In genomic region chr1:240956020-240956419, GRCh38 we compare ENCODE assay signal across 1 cellular context.
TF ChIP-seq lines count a peak whose summit lies in the region.

No MANE protein-coding gene starts in this region.

TF ChIP-seq in GM23338, 12 proteins besides CTCF, POLR2A, EP300 and RAD21 (continued from another document):
- TF ChIP-seq, protein P1, sequence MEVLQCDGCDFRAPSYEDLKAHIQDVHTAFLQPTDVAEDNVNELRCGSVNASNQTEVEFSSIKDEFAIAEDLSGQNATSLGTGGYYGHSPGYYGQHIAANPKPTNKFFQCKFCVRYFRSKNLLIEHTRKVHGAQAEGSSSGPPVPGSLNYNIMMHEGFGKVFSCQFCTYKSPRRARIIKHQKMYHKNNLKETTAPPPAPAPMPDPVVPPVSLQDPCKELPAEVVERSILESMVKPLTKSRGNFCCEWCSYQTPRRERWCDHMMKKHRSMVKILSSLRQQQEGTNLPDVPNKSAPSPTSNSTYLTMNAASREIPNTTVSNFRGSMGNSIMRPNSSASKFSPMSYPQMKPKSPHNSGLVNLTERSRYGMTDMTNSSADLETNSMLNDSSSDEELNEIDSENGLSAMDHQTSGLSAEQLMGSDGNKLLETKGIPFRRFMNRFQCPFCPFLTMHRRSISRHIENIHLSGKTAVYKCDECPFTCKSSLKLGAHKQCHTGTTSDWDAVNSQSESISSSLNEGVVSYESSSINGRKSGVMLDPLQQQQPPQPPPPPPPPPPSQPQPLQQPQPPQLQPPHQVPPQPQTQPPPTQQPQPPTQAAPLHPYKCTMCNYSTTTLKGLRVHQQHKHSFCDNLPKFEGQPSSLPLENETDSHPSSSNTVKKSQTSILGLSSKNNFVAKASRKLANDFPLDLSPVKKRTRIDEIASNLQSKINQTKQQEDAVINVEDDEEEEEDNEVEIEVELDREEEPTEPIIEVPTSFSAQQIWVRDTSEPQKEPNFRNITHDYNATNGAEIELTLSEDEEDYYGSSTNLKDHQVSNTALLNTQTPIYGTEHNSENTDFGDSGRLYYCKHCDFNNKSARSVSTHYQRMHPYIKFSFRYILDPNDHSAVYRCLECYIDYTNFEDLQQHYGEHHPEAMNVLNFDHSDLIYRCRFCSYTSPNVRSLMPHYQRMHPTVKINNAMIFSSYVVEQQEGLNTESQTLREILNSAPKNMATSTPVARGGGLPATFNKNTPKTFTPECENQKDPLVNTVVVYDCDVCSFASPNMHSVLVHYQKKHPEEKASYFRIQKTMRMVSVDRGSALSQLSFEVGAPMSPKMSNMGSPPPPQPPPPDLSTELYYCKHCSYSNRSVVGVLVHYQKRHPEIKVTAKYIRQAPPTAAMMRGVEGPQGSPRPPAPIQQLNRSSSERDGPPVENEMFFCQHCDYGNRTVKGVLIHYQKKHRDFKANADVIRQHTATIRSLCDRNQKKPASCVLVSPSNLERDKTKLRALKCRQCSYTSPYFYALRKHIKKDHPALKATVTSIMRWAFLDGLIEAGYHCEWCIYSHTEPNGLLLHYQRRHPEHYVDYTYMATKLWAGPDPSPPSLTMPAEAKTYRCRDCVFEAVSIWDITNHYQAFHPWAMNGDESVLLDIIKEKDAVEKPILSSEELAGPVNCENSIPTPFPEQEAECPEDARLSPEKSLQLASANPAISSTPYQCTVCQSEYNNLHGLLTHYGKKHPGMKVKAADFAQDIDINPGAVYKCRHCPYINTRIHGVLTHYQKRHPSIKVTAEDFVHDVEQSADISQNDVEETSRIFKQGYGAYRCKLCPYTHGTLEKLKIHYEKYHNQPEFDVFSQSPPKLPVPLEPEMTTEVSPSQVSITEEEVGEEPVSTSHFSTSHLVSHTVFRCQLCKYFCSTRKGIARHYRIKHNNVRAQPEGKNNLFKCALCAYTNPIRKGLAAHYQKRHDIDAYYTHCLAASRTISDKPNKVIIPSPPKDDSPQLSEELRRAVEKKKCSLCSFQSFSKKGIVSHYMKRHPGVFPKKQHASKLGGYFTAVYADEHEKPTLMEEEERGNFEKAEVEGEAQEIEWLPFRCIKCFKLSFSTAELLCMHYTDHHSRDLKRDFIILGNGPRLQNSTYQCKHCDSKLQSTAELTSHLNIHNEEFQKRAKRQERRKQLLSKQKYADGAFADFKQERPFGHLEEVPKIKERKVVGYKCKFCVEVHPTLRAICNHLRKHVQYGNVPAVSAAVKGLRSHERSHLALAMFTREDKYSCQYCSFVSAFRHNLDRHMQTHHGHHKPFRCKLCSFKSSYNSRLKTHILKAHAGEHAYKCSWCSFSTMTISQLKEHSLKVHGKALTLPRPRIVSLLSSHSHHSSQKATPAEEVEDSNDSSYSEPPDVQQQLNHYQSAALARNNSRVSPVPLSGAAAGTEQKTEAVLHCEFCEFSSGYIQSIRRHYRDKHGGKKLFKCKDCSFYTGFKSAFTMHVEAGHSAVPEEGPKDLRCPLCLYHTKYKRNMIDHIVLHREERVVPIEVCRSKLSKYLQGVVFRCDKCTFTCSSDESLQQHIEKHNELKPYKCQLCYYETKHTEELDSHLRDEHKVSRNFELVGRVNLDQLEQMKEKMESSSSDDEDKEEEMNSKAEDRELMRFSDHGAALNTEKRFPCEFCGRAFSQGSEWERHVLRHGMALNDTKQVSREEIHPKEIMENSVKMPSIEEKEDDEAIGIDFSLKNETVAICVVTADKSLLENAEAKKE (CRISPR knock-in tag; IDR thresholded peaks at IDR 0.05) = peak; percentile 70
